Comparison of ENCODE assay signal across 1 cellular context in the genomic region with DNA sequence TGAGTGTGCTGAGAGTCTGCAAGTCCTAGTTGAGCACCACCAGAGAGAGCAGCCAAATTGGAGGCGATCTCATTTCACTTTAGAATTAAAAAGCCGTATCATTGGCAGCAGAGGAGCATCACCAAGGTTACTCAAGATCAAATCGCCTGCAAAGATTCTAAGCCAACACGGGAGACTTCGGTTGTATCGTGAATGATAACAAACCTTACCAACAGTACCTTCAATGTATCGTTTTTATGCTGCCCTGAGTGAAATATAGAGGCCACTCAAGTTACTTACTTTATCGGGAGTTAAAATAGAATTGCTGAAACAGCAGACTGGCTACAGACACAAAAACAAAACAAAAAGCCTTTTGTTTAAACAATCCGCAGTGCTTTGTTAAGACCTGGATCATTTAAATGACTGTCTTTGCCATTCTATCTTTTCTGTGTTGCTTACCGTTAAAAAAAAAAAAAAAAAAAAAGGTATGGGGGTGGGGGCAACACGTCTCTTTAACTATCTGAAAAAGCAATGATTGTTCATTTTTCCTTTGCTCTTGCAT.
TF ChIP-seq lines count a peak whose summit lies in the region.

No MANE protein-coding gene starts in this region.

TF ChIP-seq in SK-N-SH treated with all-trans-retinoic acid at 6 μM for 48 hours, 23 proteins besides CTCF, POLR2A, EP300 and RAD21 (continued from another document):
- TF ChIP-seq, protein P1, sequence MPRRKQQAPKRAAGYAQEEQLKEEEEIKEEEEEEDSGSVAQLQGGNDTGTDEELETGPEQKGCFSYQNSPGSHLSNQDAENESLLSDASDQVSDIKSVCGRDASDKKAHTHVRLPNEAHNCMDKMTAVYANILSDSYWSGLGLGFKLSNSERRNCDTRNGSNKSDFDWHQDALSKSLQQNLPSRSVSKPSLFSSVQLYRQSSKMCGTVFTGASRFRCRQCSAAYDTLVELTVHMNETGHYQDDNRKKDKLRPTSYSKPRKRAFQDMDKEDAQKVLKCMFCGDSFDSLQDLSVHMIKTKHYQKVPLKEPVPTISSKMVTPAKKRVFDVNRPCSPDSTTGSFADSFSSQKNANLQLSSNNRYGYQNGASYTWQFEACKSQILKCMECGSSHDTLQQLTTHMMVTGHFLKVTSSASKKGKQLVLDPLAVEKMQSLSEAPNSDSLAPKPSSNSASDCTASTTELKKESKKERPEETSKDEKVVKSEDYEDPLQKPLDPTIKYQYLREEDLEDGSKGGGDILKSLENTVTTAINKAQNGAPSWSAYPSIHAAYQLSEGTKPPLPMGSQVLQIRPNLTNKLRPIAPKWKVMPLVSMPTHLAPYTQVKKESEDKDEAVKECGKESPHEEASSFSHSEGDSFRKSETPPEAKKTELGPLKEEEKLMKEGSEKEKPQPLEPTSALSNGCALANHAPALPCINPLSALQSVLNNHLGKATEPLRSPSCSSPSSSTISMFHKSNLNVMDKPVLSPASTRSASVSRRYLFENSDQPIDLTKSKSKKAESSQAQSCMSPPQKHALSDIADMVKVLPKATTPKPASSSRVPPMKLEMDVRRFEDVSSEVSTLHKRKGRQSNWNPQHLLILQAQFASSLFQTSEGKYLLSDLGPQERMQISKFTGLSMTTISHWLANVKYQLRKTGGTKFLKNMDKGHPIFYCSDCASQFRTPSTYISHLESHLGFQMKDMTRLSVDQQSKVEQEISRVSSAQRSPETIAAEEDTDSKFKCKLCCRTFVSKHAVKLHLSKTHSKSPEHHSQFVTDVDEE (CRISPR knock-in tag; IDR thresholded peaks at IDR 0.05): no peak
- TF ChIP-seq ARNTL (CRISPR knock-in tag; IDR thresholded peaks at IDR 0.05; ENCODE audit: borderline replicate concordance, low read depth) (no peak), SNAI2 (CRISPR knock-in tag; IDR thresholded peaks at IDR 0.05) (no peak), GLIS3 (CRISPR knock-in tag; IDR thresholded peaks at IDR 0.05) (no peak)
